31 cellular contexts compared by ENCODE assay signal in genomic region chr7:18755793-18756192, GRCh38.
"Had no signal": no experiment of that assay in that cellular context is flagged by ENCODE, and none has a peak within 500 bp of the region (broad histone marks: within the 10 kb centered on the region; RNA-seq: fewer than 3 reads in every experiment).

No MANE protein-coding gene starts in this region.

- FAIRE-seq: bronchial epithelial cell, frontal cortex had no signal

- H3K36me3 Mint-ChIP-seq: activated CD4-positive, alpha-beta memory T cell treated with anti-CD3 and anti-CD28 coated beads for 36 hours; activated CD8-positive, alpha-beta memory T cell treated with anti-CD3 and anti-CD28 coated beads, Interleukin-2, amount 10 ng/mL, durations not matched to agents 7 days and 5 days; activated naive CD4-positive, alpha-beta T cell treated with anti-CD3 and anti-CD28 coated beads, Interleukin-2, amount 10 ng/mL, durations not matched to agents 7 days and 5 days; activated naive CD4-positive, alpha-beta T cell treated with anti-CD3 and anti-CD28 coated beads, Interleukin-2, amount 50 U/mL, for 72 hours; activated naive CD8-positive, alpha-beta T cell treated with anti-CD3 and anti-CD28 coated beads, Interleukin-2, amount 10 ng/mL, durations not matched to agents 7 days and 5 days had no signal

- H3K27me3 Mint-ChIP-seq: activated CD4-positive, alpha-beta memory T cell treated with anti-CD3 and anti-CD28 coated beads for 36 hours; activated CD4-positive, alpha-beta T cell treated with anti-CD3 and anti-CD28 coated beads for 36 hours; activated CD4-positive, alpha-beta T cell treated with anti-CD3 and anti-CD28 coated beads, Interleukin-2, amount 10 ng/mL, durations not matched to agents 24 days and 14 days; activated CD8-positive, alpha-beta memory T cell treated with anti-CD3 and anti-CD28 coated beads, Interleukin-2, amount 10 ng/mL, durations not matched to agents 7 days and 5 days; activated naive CD4-positive, alpha-beta T cell treated with anti-CD3 and anti-CD28 coated beads, Interleukin-2, amount 10 ng/mL, durations not matched to agents 7 days and 5 days; activated naive CD8-positive, alpha-beta T cell treated with anti-CD3 and anti-CD28 coated beads, Interleukin-2, amount 10 ng/mL, durations not matched to agents 7 days and 5 days; central memory CD8-positive, alpha-beta T cell; dendritic cell treated with granulocyte-macrophage colony-stimulating factor and Interleukin-4, amounts not matched to agents 40 ng/mL and 50 ng/mL, for 4 days had no signal

- H3K27ac ChIP-seq: ascending aorta, coronary artery, dorsolateral prefrontal cortex had no signal

- H3K36me3 ChIP-seq: ascending aorta, brain microvascular endothelial cell had no signal

- H3K4me1 ChIP-seq: ascending aorta had no signal

- DNase-seq: activated CD4-positive, alpha-beta memory T cell treated with anti-CD3 and anti-CD28 coated beads for 36 hours; activated CD4-positive, alpha-beta T cell treated with anti-CD3 and anti-CD28 coated beads for 36 hours; activated CD4-positive, alpha-beta T cell treated with anti-CD3 and anti-CD28 coated beads, Interleukin-2, amount 10 ng/mL, durations not matched to agents 24 days and 14 days; activated CD4-positive, CD25-positive, alpha-beta regulatory T cell; activated CD4-positive, CD25-positive, alpha-beta regulatory T cell treated with anti-CD3 and anti-CD28 coated beads, Interleukin-2, amount 50 U/mL, for 72 hours; activated CD8-positive, alpha-beta memory T cell treated with anti-CD3 and anti-CD28 coated beads, Interleukin-2, amount 10 ng/mL, durations not matched to agents 7 days and 5 days; activated CD8-positive, alpha-beta memory T cell treated with anti-CD3 and anti-CD28 coated beads, Interleukin-2, amount 50 U/mL, for 4 hours; activated CD8-positive, alpha-beta T cell treated with anti-CD3 and anti-CD28 coated beads, Interleukin-2, amount 10 ng/mL, durations not matched to agents 7 days and 5 days; activated effector memory CD4-positive, alpha-beta T cell treated with anti-CD3 and anti-CD28 coated beads, Interleukin-2, amount 50 U/mL, for 16 hours; activated naive CD4-positive, alpha-beta T cell; activated naive CD4-positive, alpha-beta T cell treated with anti-CD3 and anti-CD28 coated beads, Interleukin-2, amount 10 ng/mL, durations not matched to agents 7 days and 5 days; activated naive CD8-positive, alpha-beta T cell treated with anti-CD3 and anti-CD28 coated beads, Interleukin-2, amount 10 ng/mL, durations not matched to agents 7 days and 5 days; activated T-cell treated with anti-CD3 and anti-CD28 coated beads, Interleukin-2, amount 50 U/mL, for 1 hour; activated T-cell treated with anti-CD3 and anti-CD28 coated beads, Interleukin-2, amount 50 U/mL, for 48 hours; brain microvascular endothelial cell; dorsolateral prefrontal cortex; effector memory CD4-positive, alpha-beta T cell; endodermal cell; foreskin fibroblast; head of caudate nucleus; T-helper 2 cell had no signal

- H3K9me3 Mint-ChIP-seq: activated CD4-positive, alpha-beta memory T cell treated with anti-CD3 and anti-CD28 coated beads for 36 hours; activated CD4-positive, alpha-beta T cell treated with anti-CD3 and anti-CD28 coated beads, Interleukin-2, amount 10 ng/mL, durations not matched to agents 24 days and 14 days; activated naive CD4-positive, alpha-beta T cell treated with anti-CD3 and anti-CD28 coated beads, Interleukin-2, amount 10 ng/mL, durations not matched to agents 7 days and 5 days; activated naive CD4-positive, alpha-beta T cell treated with anti-CD3 and anti-CD28 coated beads, Interleukin-2, amount 50 U/mL, for 72 hours; activated T-helper 1 cell treated with anti-CD3 and anti-CD28 coated beads, Interleukin-12 subunit alpha, Interleukin-12 subunit beta, Interleukin-2, Interleukin-4 antibody, amounts not matched to agents 30 ng/mL and 10 ng/mL and 1 ng/mL, durations not matched to agents 14 hours and 24 hours and 36 hours; activated T-helper 2 cell treated with anti-CD3 and anti-CD28 coated beads, Interferon-gamma antibody, Interleukin-2, Interleukin-4, amounts not matched to agents 10 μg/mL and 5 μg/mL and 100 μg/mL, durations not matched to agents 14 hours and 24 hours and 36 hours; central memory CD8-positive, alpha-beta T cell; dendritic cell treated with granulocyte-macrophage colony-stimulating factor and Interleukin-4, amounts not matched to agents 40 ng/mL and 50 ng/mL, for 4 days; endodermal cell had no signal

- H3K4me3 Mint-ChIP-seq: activated CD4-positive, alpha-beta memory T cell treated with anti-CD3 and anti-CD28 coated beads for 36 hours; activated CD4-positive, alpha-beta T cell treated with anti-CD3 and anti-CD28 coated beads for 36 hours; activated CD4-positive, alpha-beta T cell treated with anti-CD3 and anti-CD28 coated beads, Interleukin-2, amount 10 ng/mL, durations not matched to agents 24 days and 14 days; activated CD8-positive, alpha-beta memory T cell treated with anti-CD3 and anti-CD28 coated beads, Interleukin-2, amount 10 ng/mL, durations not matched to agents 7 days and 5 days; activated CD8-positive, alpha-beta T cell treated with anti-CD3 and anti-CD28 coated beads, Interleukin-2, amount 10 ng/mL, durations not matched to agents 7 days and 5 days; activated naive CD4-positive, alpha-beta T cell treated with anti-CD3 and anti-CD28 coated beads, Interleukin-2, amount 10 ng/mL, durations not matched to agents 7 days and 5 days; activated naive CD8-positive, alpha-beta T cell treated with anti-CD3 and anti-CD28 coated beads, Interleukin-2, amount 10 ng/mL, durations not matched to agents 7 days and 5 days; activated T-helper 1 cell treated with anti-CD3 and anti-CD28 coated beads, Interleukin-12 subunit alpha, Interleukin-12 subunit beta, Interleukin-2, Interleukin-4 antibody, amounts not matched to agents 30 ng/mL and 10 ng/mL and 1 ng/mL, durations not matched to agents 14 hours and 24 hours and 36 hours; central memory CD8-positive, alpha-beta T cell; dendritic cell treated with granulocyte-macrophage colony-stimulating factor and Interleukin-4, amounts not matched to agents 40 ng/mL and 50 ng/mL, for 4 days; endodermal cell had no signal

- H3K4me1 Mint-ChIP-seq: activated CD4-positive, alpha-beta T cell treated with anti-CD3 and anti-CD28 coated beads for 36 hours; activated CD4-positive, alpha-beta T cell treated with anti-CD3 and anti-CD28 coated beads, Interleukin-2, amount 10 ng/mL, durations not matched to agents 24 days and 14 days; activated CD8-positive, alpha-beta memory T cell treated with anti-CD3 and anti-CD28 coated beads, Interleukin-2, amount 10 ng/mL, durations not matched to agents 7 days and 5 days; activated naive CD4-positive, alpha-beta T cell treated with anti-CD3 and anti-CD28 coated beads, Interleukin-2, amount 10 ng/mL, durations not matched to agents 7 days and 5 days; activated naive CD8-positive, alpha-beta T cell treated with anti-CD3 and anti-CD28 coated beads, Interleukin-2, amount 10 ng/mL, durations not matched to agents 7 days and 5 days; central memory CD8-positive, alpha-beta T cell had no signal

- H3K27ac Mint-ChIP-seq: activated CD4-positive, alpha-beta memory T cell treated with anti-CD3 and anti-CD28 coated beads for 36 hours; activated CD4-positive, alpha-beta T cell treated with anti-CD3 and anti-CD28 coated beads for 36 hours; activated CD4-positive, alpha-beta T cell treated with anti-CD3 and anti-CD28 coated beads, Interleukin-2, amount 10 ng/mL, durations not matched to agents 24 days and 14 days; activated CD8-positive, alpha-beta memory T cell treated with anti-CD3 and anti-CD28 coated beads, Interleukin-2, amount 10 ng/mL, durations not matched to agents 7 days and 5 days; activated CD8-positive, alpha-beta T cell treated with anti-CD3 and anti-CD28 coated beads, Interleukin-2, amount 10 ng/mL, durations not matched to agents 7 days and 5 days; activated naive CD4-positive, alpha-beta T cell treated with anti-CD3 and anti-CD28 coated beads, Interleukin-2, amount 10 ng/mL, durations not matched to agents 7 days and 5 days; activated naive CD4-positive, alpha-beta T cell treated with anti-CD3 and anti-CD28 coated beads, Interleukin-2, amount 50 U/mL, for 72 hours; activated naive CD8-positive, alpha-beta T cell treated with anti-CD3 and anti-CD28 coated beads, Interleukin-2, amount 10 ng/mL, durations not matched to agents 7 days and 5 days; activated T-helper 1 cell treated with anti-CD3 and anti-CD28 coated beads, Interleukin-12 subunit alpha, Interleukin-12 subunit beta, Interleukin-2, Interleukin-4 antibody, amounts not matched to agents 30 ng/mL and 10 ng/mL and 1 ng/mL, durations not matched to agents 14 hours and 24 hours and 36 hours; activated T-helper 2 cell treated with anti-CD3 and anti-CD28 coated beads, Interferon-gamma antibody, Interleukin-2, Interleukin-4, amounts not matched to agents 10 μg/mL and 5 μg/mL and 100 μg/mL, durations not matched to agents 14 hours and 24 hours and 36 hours; dendritic cell treated with granulocyte-macrophage colony-stimulating factor and Interleukin-4, amounts not matched to agents 40 ng/mL and 50 ng/mL, for 4 days; endodermal cell had no signal

- H3K27me3 ChIP-seq: ascending aorta, brain microvascular endothelial cell, dorsolateral prefrontal cortex had no signal

- H3K4me3 ChIP-seq: ascending aorta, coronary artery, dorsolateral prefrontal cortex had no signal

- H3K9me3 ChIP-seq: ascending aorta had no signal

- ATAC-seq: activated CD4-positive, alpha-beta T cell treated with anti-CD3 and anti-CD28 coated beads for 36 hours; activated CD8-positive, alpha-beta memory T cell treated with anti-CD3 and anti-CD28 coated beads, Interleukin-2, amount 10 ng/mL, durations not matched to agents 7 days and 5 days; activated CD8-positive, alpha-beta T cell treated with anti-CD3 and anti-CD28 coated beads, Interleukin-2, amount 10 ng/mL, durations not matched to agents 7 days and 5 days; activated naive CD4-positive, alpha-beta T cell treated with anti-CD3 and anti-CD28 coated beads, Interleukin-2, amount 50 U/mL, for 72 hours; esophagus mucosa had no signal
